In genomic region chr19:55212447-55212846, GRCh38 we compare ENCODE assay signal across 10 cellular contexts. TPM values are rescaled to one million over a fixed set of nuclear protein-coding genes. Genes with fewer than 3 reads are reported as not detected.
DNase-seq lines count a peak whose midpoint lies in the region; ATAC-seq and TF ChIP-seq lines count a peak whose summit lies in the region.
"Had no signal": no experiment of that assay in that cellular context is flagged by ENCODE, and none has a peak within 500 bp of the region (broad histone marks: within the 10 kb centered on the region; RNA-seq: fewer than 3 reads in every experiment).

No MANE protein-coding gene starts in this region.

- H3K9me3 ChIP-seq in endodermal cell (ENCODE audit: control insufficient read depth, low read length) = peaks cover 8% of the 10 kb centered on the region

- DNase-seq in NCI-H2171 treated with DMSO at 0.1 percent for 48 hours (lab: John Stamatoyannopoulos, UW) (peak; percentile 5), NCI-H2171 (lab: John Stamatoyannopoulos, UW) (no peak), RPMI8226 (peak; percentile 69), endodermal cell (peak; percentile 76), OCI-M2 (lab: John Stamatoyannopoulos, UW; ENCODE audit: unreplicated experiment) (no peak)
- peak; percentile 19 to 38 for DNase-seq in stimulated activated CD8-positive, alpha-beta memory T cell treated with anti-CD3 and anti-CD28 coated beads, Interleukin-15, amount 100 ng/mL, for 48 hours (ENCODE audit: low read depth in 2 of 2)

- no peaks in the 10 kb centered on the region for H3K27me3 ChIP-seq in endodermal cell (ENCODE audit: control insufficient read depth, insufficient read depth, low read length, poor library complexity, severe bottlenecking)
- H3K27me3 ChIP-seq: upper lobe of left lung had no signal

- no peak overlapping the region for H3K4me3 ChIP-seq in endodermal cell (ENCODE audit: low read length)
- H3K4me3 ChIP-seq: upper lobe of left lung had no signal

- peak; percentile 54 for TF ChIP-seq CTCF in endodermal cell (conservative IDR thresholded peaks at IDR 0.05)

- peaks cover 2% of the 10 kb centered on the region for H3K4me1 Mint-ChIP-seq in endodermal cell

- H3K27ac Mint-ChIP-seq in endodermal cell = no peak overlapping the region
- H3K27ac Mint-ChIP-seq: T-cell had no signal

- ATAC-seq in HG02885 (IDR thresholded peaks at IDR 0.05; ENCODE audit: poor library complexity, unreplicated experiment) (no peak), esophagus mucosa (no peak)
- ATAC-seq: T-cell had no signal

- H3K9me3 Mint-ChIP-seq in endodermal cell = peaks cover 48% of the 10 kb centered on the region

- peaks cover 44% of the 10 kb centered on the region for H3K27me3 Mint-ChIP-seq in endodermal cell (ENCODE audit: insufficient read depth)

- WGBS in endodermal cell (ENCODE audit: insufficient coverage in 1 of 2, insufficient read length in 1 of 2), 2 experiments = 87% methylated on average over 3 of the region's 3 CpGs; no CpG with 5 or more reads in 1 of the 2 experiments

- H3K4me3 Mint-ChIP-seq in endodermal cell = no peak overlapping the region
- H3K4me3 Mint-ChIP-seq: T-cell had no signal

- H3K27ac ChIP-seq in endodermal cell (ENCODE audit: low read depth, low read length) = no peak overlapping the region
- H3K27ac ChIP-seq: upper lobe of left lung had no signal

- no peaks in the 10 kb centered on the region for H3K4me1 ChIP-seq in endodermal cell (ENCODE audit: control insufficient read depth, insufficient read depth, low read length)

- no peak overlapping the region for H3K9ac ChIP-seq in endodermal cell (ENCODE audit: extremely low read depth, low read length, poor library complexity, severe bottlenecking)

- H3K36me3 Mint-ChIP-seq in endodermal cell (ENCODE audit: low read depth) = no peaks in the 10 kb centered on the region

- no peaks in the 10 kb centered on the region for H3K36me3 ChIP-seq in endodermal cell (ENCODE audit: control insufficient read depth, insufficient read depth, low read length)
- H3K36me3 ChIP-seq: upper lobe of left lung had no signal

RNA-seq across cellular contexts. Expression of gene PTPRH, which starts 3.1 kb away (rescaled TPM):
- total RNA-seq in endodermal cell (not detected), esophagus mucosa (3.6 TPM)
- polyA plus RNA-seq in endodermal cell (2013, experiment 1 of 2) = 2.1 TPM
- 1.3 TPM for polyA plus RNA-seq in endodermal cell (2013, experiment 2 of 2)

RNA-seq across cellular contexts. Expression of gene TMEM86B, which starts 16.1 kb away (rescaled TPM):
- total RNA-seq in endodermal cell (1 to 10 TPM; 2.9 to 5.9 TPM), esophagus mucosa (1.8 TPM)
- polyA plus RNA-seq in endodermal cell (2013, experiment 1 of 2) = 4.9 TPM
- 3.5 TPM for polyA plus RNA-seq in endodermal cell (2013, experiment 2 of 2)

RNA-seq across cellular contexts. Expression of gene SYT5, which starts 32.4 kb away (rescaled TPM):
- total RNA-seq in endodermal cell (not detected), esophagus mucosa (not detected)
- polyA plus RNA-seq in endodermal cell (2013, experiment 1 of 2) = 6.1 TPM
- polyA plus RNA-seq in endodermal cell (2013, experiment 2 of 2) = 7.9 TPM

RNA-seq across cellular contexts. Expression of gene DNAAF3, which starts 46.0 kb away (rescaled TPM):
- total RNA-seq in endodermal cell (1 to 10 TPM; 5.9 to 9.5 TPM), esophagus mucosa (1.9 TPM)
- polyA plus RNA-seq in endodermal cell (2013, experiment 1 of 2) = 10.2 TPM
- polyA plus RNA-seq in endodermal cell (2013, experiment 2 of 2) = 7.5 TPM
- total RNA-seq: T-cell had no signal

RNA-seq across cellular contexts. Expression of gene PPP6R1, which starts 46.4 kb away (rescaled TPM):
- 10 to 100 TPM; 74.8 to 79.9 TPM for total RNA-seq in endodermal cell
- polyA plus RNA-seq in endodermal cell (2013, experiment 1 of 2) = 42.2 TPM
- 39.1 TPM for polyA plus RNA-seq in endodermal cell (2013, experiment 2 of 2)
- total RNA-seq in esophagus mucosa = 47.4 TPM

Comparison
In these comparisons a context has a peak if more than half of its experiments do, and no peak if none do; other contexts are left out.
1. DNase-seq: peak in NCI-H2171 treated with DMSO at 0.1 percent for 48 hours (single experiment), RPMI8226 (single experiment), endodermal cell (single experiment) and stimulated activated CD8-positive, alpha-beta memory T cell treated with anti-CD3 and anti-CD28 coated beads, Interleukin-15, amount 100 ng/mL, for 48 hours (2 of 2); none in NCI-H2171 (single experiment) and OCI-M2 (single experiment).